Comparison of ENCODE assay signal across 8 cellular contexts in the genomic region with DNA sequence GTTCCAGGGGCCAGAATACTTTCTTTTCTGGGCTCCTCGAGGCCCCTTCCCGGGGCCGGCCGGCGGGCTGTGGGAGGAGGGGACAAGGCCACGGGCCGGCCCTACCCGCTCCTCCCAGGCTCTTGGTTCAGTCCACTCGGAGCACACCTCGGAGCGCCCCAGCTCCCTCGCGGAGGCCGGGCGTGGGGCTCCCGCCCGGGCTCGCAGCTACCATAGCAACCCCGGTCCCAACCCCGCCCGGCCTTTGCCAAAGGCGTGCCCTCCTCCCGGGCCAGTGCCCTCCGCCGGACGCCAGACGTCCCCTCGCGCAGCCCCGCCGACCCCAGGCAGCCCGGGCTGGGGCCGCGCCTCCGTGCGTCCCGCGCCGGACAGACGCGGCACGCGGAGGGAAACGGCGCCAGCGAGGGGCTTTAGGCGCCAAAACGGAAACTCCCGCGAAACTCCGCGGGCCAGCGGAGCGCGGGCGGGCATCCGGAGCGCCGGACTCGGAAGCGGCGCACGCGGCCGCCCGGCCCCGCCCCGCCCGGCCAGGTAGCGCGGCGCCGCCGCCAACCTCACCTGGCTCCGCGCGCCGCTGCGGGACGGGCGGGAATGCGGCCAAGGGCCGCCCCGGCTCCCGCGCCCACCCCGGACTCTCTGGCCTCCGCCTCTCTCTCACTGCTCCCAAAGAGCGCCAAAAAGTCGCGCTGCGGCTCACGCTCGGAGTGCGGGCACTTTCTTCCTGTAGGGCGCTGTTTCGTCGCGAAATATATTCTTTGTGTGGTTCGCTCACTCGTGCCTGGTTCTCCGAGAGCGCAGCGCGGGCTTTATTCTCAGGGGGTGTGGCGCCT. TPM values are rescaled to one million over a fixed set of nuclear protein-coding genes. Genes with fewer than 3 reads are reported as not detected.
DNase-seq lines count a peak whose midpoint lies in the region; ATAC-seq, FAIRE-seq and TF ChIP-seq lines count a peak whose summit lies in the region.

No MANE protein-coding gene starts in this region.

- H4K20me1 ChIP-seq in H1 (replicated peaks in 1 of 2; ENCODE audit: control insufficient read depth in 1 of 2, insufficient read depth in 2 of 2, low read length in 2 of 2): no peaks in the 10 kb centered on the region

- peak overlapping the region; percentile 96 for H3K4me3 Mint-ChIP-seq in memory B cell

- no peak overlapping the region for H4K5ac ChIP-seq in H1 (ENCODE audit: insufficient read length, low read depth, low read length)

- H4K91ac ChIP-seq in H1 (replicated peaks; ENCODE audit: insufficient read length, low read length): no peak overlapping the region

- peak overlapping the region; percentile 75 to 89 for H3K4me2 ChIP-seq in H1 (ENCODE audit: insufficient read depth in 1 of 2, low read depth in 2 of 2, low read length in 2 of 2)

- TF ChIP-seq RAD21 in H1 (IDR thresholded peaks at IDR 0.05 in 1 of 2, conservative IDR thresholded peaks at IDR 0.05 in 1 of 2; ENCODE audit: low read depth in 2 of 2, low read length in 2 of 2): no peak

- BruUV-seq in A673 (replicated peaks; lab: Mats Ljungman, UMichigan): no TSS peak

- H3K27me3 Mint-ChIP-seq in memory B cell: no peaks in the 10 kb centered on the region

- H3K79me1 ChIP-seq in H1 (ENCODE audit: low read depth, low read length): no peaks in the 10 kb centered on the region

- DNase-seq in A673 (ENCODE audit: low spot score): peak; percentile 61
- peak; percentile 28 for DNase-seq in NCI-H2171 (lab: John Stamatoyannopoulos, UW)
- DNase-seq in activated CD4-positive, alpha-beta T cell treated with anti-CD3 and anti-CD28 coated beads, Interleukin-2, amount 50 U/mL, for 48 hours: peak; percentile 39 to 51
- peak in 1 of 2 experiments; percentile 53 for DNase-seq in H1 (ENCODE audit: low read depth in 1 of 2, low spot score in 2 of 2)
- peak; percentile 30 to 44 for DNase-seq in memory B cell (ENCODE audit: low spot score in 2 of 2)
- DNase-seq in stimulated activated CD8-positive, alpha-beta memory T cell treated with anti-CD3 and anti-CD28 coated beads, Interleukin-7, amount 100 ng/mL, for 24 hours (ENCODE audit: low read depth): peak; percentile 2

- intact Hi-C loops in A673 (cut with micrococcal nuclease; ENCODE audit: unreplicated experiment): loop anchor here (10.0 kb wide), 2 partner anchors 195 to 265 kb away; no protein-coding TSS in a partner anchor

- H3K27ac ChIP-seq in A673 (ENCODE audit: low read depth, low read length, poor library complexity, severe bottlenecking) (peak overlapping the region; percentile 90), H1 (ENCODE audit: low read depth, low read length) (no peak overlapping the region)

- H2BK12ac ChIP-seq in H1 (ENCODE audit: low read depth, low read length): no peak overlapping the region

- H2AFZ ChIP-seq in H1 (ENCODE audit: low read length): peak overlapping the region; percentile 90; the same call in 1 of the 2 replicates

- no peaks in the 10 kb centered on the region for H3K79me2 ChIP-seq in H1 (ENCODE audit: control insufficient read depth in 1 of 2, insufficient read depth in 2 of 2, low read length in 2 of 2)

- no peak overlapping the region for H3K4ac ChIP-seq in H1 (replicated peaks; ENCODE audit: insufficient read length, low read depth, low read length)

- H3K4me1 Mint-ChIP-seq in memory B cell: peaks cover 14% of the 10 kb centered on the region

- TF ChIP-seq POLR2A in H1 (IDR thresholded peaks at IDR 0.05; ENCODE audit: control extremely low read depth in 1 of 2, low read depth in 2 of 2, low read length in 2 of 2): 0 out of 3 replicates have a peak, but pooled peaks of 1 of the 2 experiments have one; percentile 9

- no peak overlapping the region for H2AK5ac ChIP-seq in H1 (ENCODE audit: low read depth, low read length)

- no peaks in the 10 kb centered on the region for H3K9me3 Mint-ChIP-seq in memory B cell

- H3K9ac ChIP-seq in H1 (replicated peaks in 1 of 4; ENCODE audit: extremely low read depth in 1 of 4, low read depth in 3 of 4, low read length in 3 of 4): peak overlapping the region; percentile 58 to 79 (median 74)

- WGBS in H1 (ENCODE audit: extremely low coverage in 1 of 2, insufficient coverage in 1 of 2, insufficient read length in 1 of 2, insufficient replicate concordance in 2 of 2, low coverage in 1 of 2, low lambda C conversion rate in 2 of 2, missing lambda C conversion rate in 1 of 2), 2 experiments: 0% methylated on average over 19 of the region's 106 CpGs; no CpG with 5 or more reads in 1 of the 2 experiments

- no peaks in the 10 kb centered on the region for H3K36me3 Mint-ChIP-seq in memory B cell

- ATAC-seq in GM18520 (IDR thresholded peaks at IDR 0.05; ENCODE audit: unreplicated experiment): peak; percentile 41
- ATAC-seq in HG02981 (IDR thresholded peaks at IDR 0.05; ENCODE audit: unreplicated experiment): peak; percentile 58
- peak; percentile 59 for ATAC-seq in memory B cell (ENCODE audit: low read depth)

- peak overlapping the region; percentile 57 for H3K4me3 ChIP-seq in A673 (ENCODE audit: low read depth, low read length, poor library complexity, severe bottlenecking)
- H3K4me3 ChIP-seq in H1 (ENCODE audit: extremely low read depth in 1 of 4, insufficient read depth in 2 of 4, low read depth in 3 of 4, low read length in 4 of 4): peak overlapping the region; percentile 59 to 81 (median 64)

- H4K8ac ChIP-seq in H1 (ENCODE audit: extremely low read depth, insufficient read depth, low read length): peak overlapping the region; percentile 68; the same call in 1 of the 2 replicates

- no peak overlapping the region for H3K23ac ChIP-seq in H1 (ENCODE audit: insufficient read length)

- POLR2A ChIA-PET in A673 (lab: Charles Lee; ENCODE audit: low non-redundant PET) (no interaction called here), H1 (lab: Charles Lee; ENCODE audit: partially characterized antibody) (interaction anchor here (1.0 to 1.3 kb wide), 3 partner anchors 8 to 465 kb away, joined by 3 read pairs; no protein-coding TSS in a partner anchor)

- no peak overlapping the region for H2BK15ac ChIP-seq in H1 (ENCODE audit: low read length)

- no peak for FAIRE-seq in H1 (lab: Jason Lieb, UNC)

- H3K27ac Mint-ChIP-seq in memory B cell: peak overlapping the region; percentile 94

- H2BK5ac ChIP-seq in H1 (ENCODE audit: low read depth, low read length): no peak overlapping the region

- no peak overlapping the region for H2BK120ac ChIP-seq in H1 (replicated peaks; ENCODE audit: low read depth, low read length)

- H3K27me3 ChIP-seq in A673 (replicated peaks; ENCODE audit: insufficient read depth, low read depth, low read length, poor library complexity): peaks cover 2% of the 10 kb centered on the region
- no peaks in the 10 kb centered on the region; a peak in 3 of 7 replicates for H3K27me3 ChIP-seq in H1 (replicated peaks in 1 of 4; ENCODE audit: control insufficient read depth in 3 of 4, extremely low read depth in 1 of 4, insufficient read depth in 3 of 4, low read length in 3 of 4)

- H3K4me1 ChIP-seq in A673 (ENCODE audit: insufficient read depth, low read length, poor library complexity, severe bottlenecking) (no peaks in the 10 kb centered on the region), H1 (replicated peaks in 1 of 4; ENCODE audit: control insufficient read depth in 3 of 4, insufficient read depth in 4 of 4, low read length in 3 of 4) (peaks cover 0 to 3% (median under 1%) of the 10 kb centered on the region in 4 experiments; a peak in 3 of 7 replicates)

- H2BK20ac ChIP-seq in H1 (ENCODE audit: low read length): no peak overlapping the region

- no peak overlapping the region for H3K56ac ChIP-seq in H1 (replicated peaks; ENCODE audit: insufficient read length, low read depth, low read length)

- H3K18ac ChIP-seq in H1 (ENCODE audit: extremely low read depth, low read length): peak overlapping the region; percentile 60

- H3K36me3 ChIP-seq in A673 (ENCODE audit: insufficient read depth, low read length, poor library complexity, severe bottlenecking): no peaks in the 10 kb centered on the region
- H3K36me3 ChIP-seq in H1 (ENCODE audit: control insufficient read depth in 2 of 4, insufficient read depth in 4 of 4, low read length in 3 of 4): no peaks in the 10 kb centered on the region

- TF ChIP-seq CTCF in A673 (conservative IDR thresholded peaks at IDR 0.05; ENCODE audit: low read depth, low read length) (0 out of 2 replicates have a peak, but pooled peaks have one; percentile 25), H1 (IDR thresholded peaks at IDR 0.05; ENCODE audit: control extremely low read depth in 1 of 3, insufficient read depth in 1 of 3, low read depth in 1 of 3, low read length in 3 of 3) (no peak)

- no peak overlapping the region for H3K14ac ChIP-seq in H1 (ENCODE audit: insufficient read length)

- no peaks in the 10 kb centered on the region; the same call in 1 of the 2 replicates for H3K23me2 ChIP-seq in H1 (ENCODE audit: low read depth, low read length)

- CTCF ChIA-PET in A673 (lab: Charles Lee): no interaction called here
- CTCF ChIA-PET in H1 (lab: Charles Lee; ENCODE audit: partially characterized antibody): interaction anchor here (1.3 kb wide), 1 partner anchor 270 kb away, joined by 3 read pairs; no protein-coding TSS in a partner anchor

- TF ChIP-seq EP300 in H1 (IDR thresholded peaks at IDR 0.05; ENCODE audit: borderline replicate concordance in 1 of 2, low read depth in 2 of 2, low read length in 2 of 2): no peak

- H3K9me3 ChIP-seq in A673 (ENCODE audit: low read depth, low read length, poor library complexity, severe bottlenecking): no peaks in the 10 kb centered on the region
- no peaks in the 10 kb centered on the region for H3K9me3 ChIP-seq in H1 (ENCODE audit: insufficient read depth in 2 of 2, low read depth in 1 of 2, low read length in 1 of 2)

TF ChIP-seq in H1, 55 proteins besides CTCF, POLR2A, EP300 and RAD21 (continues in another document):
- TF ChIP-seq TBP (IDR thresholded peaks at IDR 0.05; ENCODE audit: low read depth, low read length): peak; percentile 27; the same call in 1 of the 2 replicates
- TF ChIP-seq RBBP5 (IDR thresholded peaks at IDR 0.05; ENCODE audit: borderline replicate concordance, low read depth, low read length): no peak
- TF ChIP-seq POU5F1 (IDR thresholded peaks at IDR 0.05; ENCODE audit: low read depth, low read length): no peak
- TF ChIP-seq CBX8 (IDR thresholded peaks at IDR 0.05; ENCODE audit: borderline replicate concordance, low read depth, low read length): no peak
- TF ChIP-seq PHF8 (conservative IDR thresholded peaks at IDR 0.05; ENCODE audit: low read depth, low read length): peak; percentile 34; the same call in 1 of the 2 replicates
- peak; percentile 65 for TF ChIP-seq ASH2L (IDR thresholded peaks at IDR 0.05; ENCODE audit: low read length)

RNA-seq across cellular contexts. Expression of a gene that starts 0.6 kb away (rescaled TPM):
- 38.0 and 42.2 TPM in 2 replicates for total RNA-seq in A673 (2021)
- total RNA-seq in H1 (2021; fragmentation: NEBNext Ultra II Directional; extraction: Animal tissue kit (Norgen Biotek cat#: 25700)): 3.2 and 3.5 TPM in 2 replicates
- 3.8 and 4.3 TPM in 2 replicates for polyA plus RNA-seq in H1 (2011; rRNA removed)
- 1.9 TPM for polyA plus RNA-seq in H1 (2011; cell fraction: cytosol; rRNA removed)
- polyA plus RNA-seq in H1 (2011; cell fraction: nucleus; rRNA removed): 5.3 TPM
- 1.4 to 3.7 TPM (median 1.9 TPM) in 4 replicates for polyA plus RNA-seq in H1 (2012, experiment 1 of 2)
- 2.2 TPM for polyA plus RNA-seq in H1 (2012, experiment 2 of 2)
- polyA plus RNA-seq in H1 (2013, experiment 1 of 2): 0.75 TPM
- polyA plus RNA-seq in H1 (2013, experiment 2 of 2): 0.96 TPM
- polyA minus RNA-seq in H1 (2011; rRNA and poly(A)+ RNA removed): 21.8 and 31.1 TPM in 2 replicates
- polyA minus RNA-seq in H1 (2011; cell fraction: cytosol; rRNA and poly(A)+ RNA removed): 11.5 TPM
- polyA minus RNA-seq in H1 (2011; cell fraction: nucleus; rRNA and poly(A)+ RNA removed): 9.4 TPM
